ENCODE assay signal across 33 cellular contexts in genomic region chr6:44135875-44136274, GRCh38. TPM values are rescaled to one million over a fixed set of nuclear protein-coding genes. Genes with fewer than 3 reads are reported as not detected.
DNase-seq lines count a peak whose midpoint lies in the region; ATAC-seq and TF ChIP-seq lines count a peak whose summit lies in the region.
"Had no signal": no experiment of that assay in that cellular context is flagged by ENCODE, and none has a peak within 500 bp of the region (broad histone marks: within the 10 kb centered on the region; RNA-seq: fewer than 3 reads in every experiment).

No MANE protein-coding gene starts in this region.

- H3K27ac ChIP-seq in HEK293 (ENCODE audit: extremely low read depth, low read depth, low read length) (no peak overlapping the region), hepatocyte (peak overlapping the region; percentile 77)
- H3K27ac ChIP-seq in CD4-positive, alpha-beta memory T cell (ENCODE audit: low read depth, low read length): no peak overlapping the region
- H3K27ac ChIP-seq: breast epithelium, left lung, psoas muscle, sigmoid colon, upper lobe of right lung had no signal

- in situ Hi-C loops in astrocyte of the cerebellum (cut with HindIII; ENCODE audit: low sequenced_read_pairs): no loop called here

- H3K27me3 ChIP-seq in hepatocyte: no peaks in the 10 kb centered on the region
- H3K27me3 ChIP-seq in CD4-positive, alpha-beta memory T cell (ENCODE audit: insufficient read depth, low read length): no peaks in the 10 kb centered on the region
- H3K27me3 ChIP-seq: breast epithelium, left lung, MG63, sigmoid colon, upper lobe of right lung had no signal

- H3K4me2 ChIP-seq in hepatocyte: peak overlapping the region; percentile 55

- peaks cover 41% of the 10 kb centered on the region for H3K4me1 Mint-ChIP-seq in type B pancreatic cell (ENCODE audit: unreplicated experiment)
- peaks cover 4 to 26% (median 17%) of the 10 kb centered on the region in 4 donors for H3K4me1 Mint-ChIP-seq in CD4-positive, alpha-beta memory T cell

- TF ChIP-seq CTCF in HEK293 (tag by site-specific recombination; IDR thresholded peaks at IDR 0.05) (no peak), astrocyte of the cerebellum (IDR thresholded peaks at IDR 0.05; ENCODE audit: low read depth, low read length, missing control alignments) (peak; percentile 15), hepatocyte (IDR thresholded peaks at IDR 0.05; ENCODE audit: poor library complexity) (no peak), type B pancreatic cell (conservative IDR thresholded peaks at IDR 0.05) (peak; percentile 30)

- peak overlapping the region; percentile 36 for H3K27ac Mint-ChIP-seq in type B pancreatic cell
- H3K27ac Mint-ChIP-seq in CD4-positive, alpha-beta memory T cell: no peak overlapping the region
- H3K27ac Mint-ChIP-seq: activated T-helper 2 cell treated with anti-CD3 and anti-CD28 coated beads, Interferon-gamma antibody, Interleukin-2, Interleukin-4, amounts not matched to agents 10 μg/mL and 5 μg/mL and 100 μg/mL, durations not matched to agents 14 hours and 24 hours and 36 hours had no signal

- POLR2A ChIA-PET in HEK293 (lab: Yijun Ruan, JAX): interaction anchor here (2.0 kb wide), 1 partner anchor 8 kb away, joined by 5 read pairs; the partner anchor contains the start of genes MRPL14 and TMEM63B
- POLR2A ChIA-PET in CD4-positive, alpha-beta memory T cell (lab: Charles Lee; ENCODE audit: partially characterized antibody): no interaction called here

- peaks cover 9% of the 10 kb centered on the region for H3K36me3 Mint-ChIP-seq in type B pancreatic cell
- peaks cover 33 to 39% of the 10 kb centered on the region in 2 donors for H3K36me3 Mint-ChIP-seq in CD4-positive, alpha-beta memory T cell

- no peaks in the 10 kb centered on the region for H3K9me2 ChIP-seq in hepatocyte (replicated peaks; ENCODE audit: insufficient read depth)

- ATAC-seq in GM18909 (IDR thresholded peaks at IDR 0.05; ENCODE audit: poor library complexity, unreplicated experiment): no peak
- ATAC-seq: left lung, psoas muscle, upper lobe of right lung had no signal

- H4K20me1 ChIP-seq in hepatocyte (ENCODE audit: insufficient read depth, poor library complexity, severe bottlenecking): no peaks in the 10 kb centered on the region

- no peak overlapping the region for H3K4me3 Mint-ChIP-seq in type B pancreatic cell
- H3K4me3 Mint-ChIP-seq in CD4-positive, alpha-beta memory T cell: peak overlapping the region in 1 of 8 donors; percentile 36

- 85% methylated on average over 5 of the region's 7 CpGs for WGBS in hepatocyte (ENCODE audit: low lambda C conversion rate, missing lambda C conversion rate)

- no peaks in the 10 kb centered on the region for H3K27me3 Mint-ChIP-seq in type B pancreatic cell
- H3K27me3 Mint-ChIP-seq in CD4-positive, alpha-beta memory T cell: no peaks in the 10 kb centered on the region

- intact Hi-C loops in CD4-positive, alpha-beta memory T cell (cut with micrococcal nuclease): no loop called here

- no peaks in the 10 kb centered on the region for H3K9me3 Mint-ChIP-seq in type B pancreatic cell
- H3K9me3 Mint-ChIP-seq in CD4-positive, alpha-beta memory T cell: no peaks in the 10 kb centered on the region
- H3K9me3 Mint-ChIP-seq: activated T-helper 2 cell treated with anti-CD3 and anti-CD28 coated beads, Interferon-gamma antibody, Interleukin-2, Interleukin-4, amounts not matched to agents 10 μg/mL and 5 μg/mL and 100 μg/mL, durations not matched to agents 14 hours and 24 hours and 36 hours had no signal

- H3K4me3 ChIP-seq in HEK293 (ENCODE audit: low read depth, low read length) (no peak overlapping the region), astrocyte of the cerebellum (ENCODE audit: low read depth, low read length) (no peak overlapping the region), hepatocyte (no peak overlapping the region)
- H3K4me3 ChIP-seq in CD4-positive, alpha-beta memory T cell (ENCODE audit: low read length in 2 of 2): no peak overlapping the region
- H3K4me3 ChIP-seq: breast epithelium, left lung, MG63, psoas muscle, sigmoid colon, upper lobe of right lung had no signal

- peaks cover 6 to 43% of the 10 kb centered on the region in 2 experiments; a peak in 2 of 3 replicates for H3K36me3 ChIP-seq in HEK293 (ENCODE audit: control insufficient read depth in 2 of 2, insufficient read depth in 1 of 2, low read length in 2 of 2)
- H3K36me3 ChIP-seq in hepatocyte (replicated peaks; ENCODE audit: insufficient read depth, low read depth): no peaks in the 10 kb centered on the region
- peaks cover 3% of the 10 kb centered on the region for H3K36me3 ChIP-seq in CD4-positive, alpha-beta memory T cell (ENCODE audit: insufficient read depth, low read length)
- H3K36me3 ChIP-seq: breast epithelium had no signal

- H3K4me1 ChIP-seq in HEK293 (ENCODE audit: control insufficient read depth, insufficient read depth, low read length) (peaks cover 7% of the 10 kb centered on the region), hepatocyte (ENCODE audit: insufficient read depth) (peaks cover 30% of the 10 kb centered on the region)
- no peaks in the 10 kb centered on the region for H3K4me1 ChIP-seq in CD4-positive, alpha-beta memory T cell (ENCODE audit: insufficient read depth, low read length)
- H3K4me1 ChIP-seq: breast epithelium had no signal

- no peak overlapping the region for H2AFZ ChIP-seq in hepatocyte

- CTCF ChIA-PET in HEK293 (lab: Yijun Ruan, JAX): interaction anchor here (0.6 to 2.1 kb wide), 3 partner anchors 11 to 40 kb away, joined by 3 to 8 read pairs (median 3); no protein-coding TSS in a partner anchor
- CTCF ChIA-PET in CD4-positive, alpha-beta memory T cell (lab: Charles Lee; ENCODE audit: partially characterized antibody): interaction anchor here (1.0 kb wide), 1 partner anchor 15 kb away, joined by 4 read pairs; no protein-coding TSS in a partner anchor

- H3K9me3 ChIP-seq in HEK293 (ENCODE audit: control insufficient read depth, insufficient read depth, low read depth, low read length): no peaks in the 10 kb centered on the region
- H3K9me3 ChIP-seq in hepatocyte (ENCODE audit: low read depth): no peaks in the 10 kb centered on the region
- no peaks in the 10 kb centered on the region for H3K9me3 ChIP-seq in CD4-positive, alpha-beta memory T cell (ENCODE audit: control insufficient read depth in 1 of 2, low read length in 2 of 2)
- H3K9me3 ChIP-seq: breast epithelium, left lung, MG63, psoas muscle, sigmoid colon, upper lobe of right lung had no signal

- no peak for DNase-seq in astrocyte of the cerebellum (ENCODE audit: low read depth)
- DNase-seq in hepatocyte (ENCODE audit: low spot score): no peak
- no peak for DNase-seq in type B pancreatic cell (ENCODE audit: extremely low spot score, unreplicated experiment)
- no peak for DNase-seq in CD4-positive, alpha-beta memory T cell
- DNase-seq in NCI-H510A treated with DMSO at 0.1 percent for 48 hours (lab: John Stamatoyannopoulos, UW): no peak
- DNase-seq: activated CD4-positive, alpha-beta T cell treated with anti-CD3 and anti-CD28 coated beads for 4 hours; activated CD8-positive, alpha-beta memory T cell treated with anti-CD3 and anti-CD28 coated beads for 24 hours; activated naive CD4-positive, alpha-beta T cell treated with anti-CD3 and anti-CD28 coated beads, Interleukin-2, amount 50 U/mL, for 16 hours; activated T-cell treated with anti-CD3 and anti-CD28 coated beads for 4 hours; DMS79 treated with DMSO at 0.1 percent for 48 hours; effector CD8-positive, alpha-beta T cell; erythroblast; GDM1; islet precursor cell; KBM-7; mesendoderm; MG63; NCI-H1417; NCI-H2081; NCI-H226; NCI-H69; psoas muscle; SHP77; sigmoid colon; stimulated activated CD4-positive, alpha-beta T cell treated with anti-CD3 and anti-CD28 coated beads, Interleukin-4, amount 100 ng/mL, for 4 hours; substantia nigra; upper lobe of right lung had no signal

- H3K79me2 ChIP-seq in hepatocyte: peaks cover 24% of the 10 kb centered on the region

TF ChIP-seq in HEK293, 187 proteins besides CTCF, POLR2A, EP300 and RAD21:
- peak; percentile 74 for TF ChIP-seq EGR2 (tag by site-specific recombination; IDR thresholded peaks at IDR 0.05; ENCODE audit: low read depth)
- TF ChIP-seq, protein P1, sequence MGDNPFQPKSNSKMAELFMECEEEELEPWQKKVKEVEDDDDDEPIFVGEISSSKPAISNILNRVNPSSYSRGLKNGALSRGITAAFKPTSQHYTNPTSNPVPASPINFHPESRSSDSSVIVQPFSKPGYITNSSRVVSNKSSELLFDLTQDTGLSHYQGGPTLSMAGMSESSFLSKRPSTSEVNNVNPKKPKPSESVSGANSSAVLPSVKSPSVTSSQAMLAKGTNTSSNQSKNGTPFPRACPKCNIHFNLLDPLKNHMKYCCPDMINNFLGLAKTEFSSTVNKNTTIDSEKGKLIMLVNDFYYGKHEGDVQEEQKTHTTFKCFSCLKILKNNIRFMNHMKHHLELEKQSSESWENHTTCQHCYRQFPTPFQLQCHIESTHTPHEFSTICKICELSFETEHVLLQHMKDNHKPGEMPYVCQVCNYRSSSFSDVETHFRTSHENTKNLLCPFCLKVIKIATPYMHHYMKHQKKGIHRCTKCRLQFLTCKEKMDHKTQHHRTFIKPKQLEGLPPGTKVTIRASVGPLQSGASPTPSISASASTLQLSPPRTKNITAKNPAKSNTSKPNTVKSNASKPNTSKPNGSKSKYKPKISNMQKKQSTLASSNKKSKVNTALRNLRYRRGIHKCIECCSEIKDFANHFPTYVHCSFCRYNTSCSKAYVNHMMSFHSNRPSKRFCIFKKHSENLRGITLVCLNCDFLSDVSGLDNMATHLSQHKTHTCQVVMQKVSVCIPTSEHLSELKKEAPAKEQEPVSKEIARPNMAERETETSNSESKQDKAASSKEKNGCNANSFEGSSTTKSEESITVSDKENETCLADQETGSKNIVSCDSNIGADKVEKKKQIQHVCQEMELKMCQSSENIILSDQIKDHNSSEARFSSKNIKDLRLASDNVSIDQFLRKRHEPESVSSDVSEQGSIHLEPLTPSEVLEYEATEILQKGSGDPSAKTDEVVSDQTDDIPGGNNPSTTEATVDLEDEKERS (tag by site-specific recombination; IDR thresholded peaks at IDR 0.05): no peak
- peak; percentile 64 for TF ChIP-seq ZFHX2 (tag by site-specific recombination; conservative IDR thresholded peaks at IDR 0.05)
- 0 out of 2 replicates have a peak, but pooled peaks have one; percentile 10 for TF ChIP-seq SP2 (tag by site-specific recombination; IDR thresholded peaks at IDR 0.05)

RNA-seq across cellular contexts. Expression of gene TMEM63B, which starts 8.5 kb away (rescaled TPM):
- total RNA-seq in hepatocyte (31.8 and 43.5 TPM in 2 replicates), type B pancreatic cell (ENCODE audit: low replicate concordance) (45.5 and 57.5 TPM in 2 replicates)
- polyA plus RNA-seq in hepatocyte: 28.7 and 31.4 TPM in 2 replicates
- 10 to 100 TPM; 20.7 to 24.1 TPM for total RNA-seq in CD4-positive, alpha-beta memory T cell
- polyA plus RNA-seq in CD4-positive, alpha-beta memory T cell: 1 to 10 TPM in 1 of 2 donors, under 1 TPM in 1; 0.91 to 2.3 TPM

RNA-seq across cellular contexts. Expression of gene MRPL14, which starts 8.6 kb away (rescaled TPM):
- total RNA-seq in hepatocyte: 58.3 and 64.3 TPM in 2 replicates
- 106 and 124 TPM in 2 replicates for polyA plus RNA-seq in hepatocyte
- 45.5 and 53.7 TPM in 2 replicates for total RNA-seq in type B pancreatic cell (ENCODE audit: low replicate concordance)
- total RNA-seq in CD4-positive, alpha-beta memory T cell: 10 to 100 TPM; 21.7 to 23.9 TPM
- polyA plus RNA-seq in CD4-positive, alpha-beta memory T cell: 100 to 1,000 TPM; 103 to 123 TPM

RNA-seq across cellular contexts. Expression of gene CAPN11, which starts 22.7 kb away (rescaled TPM):
- 0.16 and 0.23 TPM in 2 replicates for total RNA-seq in hepatocyte
- polyA plus RNA-seq in hepatocyte: 0.13 and 0.39 TPM in 2 replicates
- not detected in 2 replicates for total RNA-seq in type B pancreatic cell (ENCODE audit: low replicate concordance)
- total RNA-seq in CD4-positive, alpha-beta memory T cell: not detected
- polyA plus RNA-seq in CD4-positive, alpha-beta memory T cell: not detected
- total RNA-seq: T-helper 2 cell treated with Interferon-gamma antibody and Interleukin-4, amounts not matched to agents 100 ng/mL and 5 ng/mL, for 36 hours had no signal

Comparison
In these comparisons a context has a peak if more than half of its experiments do, and no peak if none do; other contexts are left out.
1. CTCF ChIP-seq: peak in astrocyte of the cerebellum (single experiment) and type B pancreatic cell (single experiment); none in HEK293 (single experiment) and hepatocyte (single experiment).